33 cellular contexts compared by ENCODE assay signal in genomic region chr4:136055360-136055759, GRCh38.
DNase-seq lines count a peak whose midpoint lies in the region; ATAC-seq, FAIRE-seq and TF ChIP-seq lines count a peak whose summit lies in the region.
"Had no signal": no experiment of that assay in that cellular context is flagged by ENCODE, and none has a peak within 500 bp of the region (broad histone marks: within the 10 kb centered on the region; RNA-seq: fewer than 3 reads in every experiment).

No MANE protein-coding gene starts in this region.

- no peak for TF ChIP-seq POLR2A in HepG2 (IDR thresholded peaks at IDR 0.05; ENCODE audit: insufficient read depth in 1 of 2, low read depth in 2 of 2, low read length in 2 of 2)
- no peak for TF ChIP-seq POLR2A in right lobe of liver (IDR thresholded peaks at IDR 0.05)
- no peak for TF ChIP-seq POLR2A in A549 (IDR thresholded peaks at IDR 0.05; ENCODE audit: low read length)
- no peak for TF ChIP-seq POLR2A in IMR-90 (IDR thresholded peaks at IDR 0.05; ENCODE audit: low read depth, low read length)

- CTCF ChIA-PET in HepG2 (lab: Yijun Ruan, JAX; ENCODE audit: low intra/inter-chr PET ratio, low total read pairs) = no interaction called here
- CTCF ChIA-PET in A549 (lab: Yijun Ruan, JAX) = no interaction called here
- CTCF ChIA-PET in IMR-90 (lab: Yijun Ruan, JAX) = no interaction called here

- no peaks in the 10 kb centered on the region for H3K27me3 ChIP-seq in HepG2 (ENCODE audit: control insufficient read depth in 1 of 2, insufficient read depth in 2 of 2, low read length in 2 of 2)
- H3K27me3 ChIP-seq in right lobe of liver = no peaks in the 10 kb centered on the region
- H3K27me3 ChIP-seq in IMR-90 (ENCODE audit: control insufficient read depth, insufficient read depth, low read length) = no peaks in the 10 kb centered on the region
- no peaks in the 10 kb centered on the region for H3K27me3 ChIP-seq in small intestine (ENCODE audit: control insufficient read depth in 2 of 2, insufficient read depth in 2 of 2, low read length in 2 of 2)
- H3K27me3 ChIP-seq: BE2C; BLaER1; BLaER1 treated with 17β-estradiol and CSF1 and Interleukin-3, amounts not matched to agents 10 nM and 100 nM had no signal

- no peak overlapping the region for H2BK20ac ChIP-seq in IMR-90 (ENCODE audit: low read depth, low read length)

- no peaks in the 10 kb centered on the region for H4K20me1 ChIP-seq in HepG2 (ENCODE audit: insufficient read depth, low read length)
- no peaks in the 10 kb centered on the region for H4K20me1 ChIP-seq in IMR-90 (ENCODE audit: insufficient read depth, low read length)
- H4K20me1 ChIP-seq: BLaER1; BLaER1 treated with 17β-estradiol and CSF1 and Interleukin-3, amounts not matched to agents 10 nM and 100 nM had no signal

- H3K14ac ChIP-seq in IMR-90 (replicated peaks; ENCODE audit: low read depth, low read length) = no peak overlapping the region

- no peaks in the 10 kb centered on the region for H3K79me2 ChIP-seq in HepG2 (ENCODE audit: insufficient read depth, low read length)

- no peak overlapping the region for H4K8ac ChIP-seq in IMR-90 (ENCODE audit: low read depth in 2 of 2, low read length in 2 of 2)

- TF ChIP-seq RAD21 in HepG2 (CRISPR knock-in tag; IDR thresholded peaks at IDR 0.05) (no peak), A549 (conservative IDR thresholded peaks at IDR 0.05 in 1 of 2, IDR thresholded peaks at IDR 0.05 in 1 of 2) (no peak), IMR-90 (IDR thresholded peaks at IDR 0.05; ENCODE audit: low read length) (no peak)

- intact Hi-C loops in HepG2 (cut with micrococcal nuclease; ENCODE audit: unreplicated experiment) (no loop called here), right lobe of liver (cut with DNase I) (no loop called here), IMR-90 (cut with micrococcal nuclease) (loop anchor here (10.0 kb wide), 1 partner anchor 379 kb away; no protein-coding TSS in a partner anchor)

- H2AFZ ChIP-seq in HepG2 (ENCODE audit: low read length) (no peak overlapping the region), IMR-90 (replicated peaks; ENCODE audit: low read length, poor library complexity) (no peak overlapping the region)

- no peak overlapping the region for H2AK5ac ChIP-seq in IMR-90 (ENCODE audit: low read depth, low read length)

- in situ Hi-C loops in HepG2 (cut with HindIII; ENCODE audit: extremely low pct_ligation_motif_present, low pct_unique_long_range_greater_than_20kb) (no loop called here), IMR-90 (cut with MboI; ENCODE audit: low sequenced_read_pairs) (no loop called here)

- H3K9me3 ChIP-seq in HepG2 (ENCODE audit: low read length) (no peaks in the 10 kb centered on the region), right lobe of liver (no peaks in the 10 kb centered on the region), A549 (no peaks in the 10 kb centered on the region), IMR-90 (ENCODE audit: control insufficient read depth, insufficient read depth, low read length) (no peaks in the 10 kb centered on the region), small intestine (ENCODE audit: control insufficient read depth, low read depth) (no peaks in the 10 kb centered on the region)
- H3K9me3 ChIP-seq: BE2C; BLaER1; BLaER1 treated with 17β-estradiol and CSF1 and Interleukin-3, amounts not matched to agents 10 nM and 100 nM; Caco-2 had no signal

- dilution Hi-C loops in IMR-90 (cut with HindIII; ENCODE audit: low sequenced_read_pairs, unreplicated experiment) = no loop called here

- H3K4me1 ChIP-seq in HepG2 (ENCODE audit: insufficient read depth, low read length) (no peaks in the 10 kb centered on the region), right lobe of liver (no peaks in the 10 kb centered on the region), A549 (no peaks in the 10 kb centered on the region), IMR-90 (ENCODE audit: control insufficient read depth, insufficient read depth, low read length) (no peaks in the 10 kb centered on the region), small intestine (ENCODE audit: control insufficient read depth in 2 of 2, insufficient read depth in 1 of 2, low read depth in 1 of 2, low read length in 1 of 2) (no peaks in the 10 kb centered on the region)
- H3K4me1 ChIP-seq: BE2C, BLaER1, Caco-2 had no signal

- TF ChIP-seq CTCF in HepG2 (CRISPR knock-in tag; IDR thresholded peaks at IDR 0.05) (no peak), right lobe of liver (IDR thresholded peaks at IDR 0.05) (no peak), A549 (IDR thresholded peaks at IDR 0.05) (no peak), IMR-90 (conservative IDR thresholded peaks at IDR 0.05; ENCODE audit: low read depth, low read length) (no peak)

- H3K36me3 ChIP-seq in HepG2 (replicated peaks in 1 of 2; ENCODE audit: control insufficient read depth in 1 of 2, insufficient read depth in 2 of 2, low read length in 2 of 2) (no peaks in the 10 kb centered on the region), right lobe of liver (no peaks in the 10 kb centered on the region), IMR-90 (ENCODE audit: control insufficient read depth, insufficient read depth, low read length) (no peaks in the 10 kb centered on the region), small intestine (ENCODE audit: control insufficient read depth in 2 of 2, insufficient read depth in 2 of 2, low read length in 2 of 2) (no peaks in the 10 kb centered on the region)
- H3K36me3 ChIP-seq: BE2C; BLaER1; BLaER1 treated with 17β-estradiol and CSF1 and Interleukin-3, amounts not matched to agents 10 nM and 100 nM had no signal

- no peaks in the 10 kb centered on the region for H3K9me1 ChIP-seq in IMR-90 (ENCODE audit: insufficient read depth, low read length)

- BruUV-seq in HepG2 (replicated peaks; lab: Mats Ljungman, UMichigan) = no TSS peak
- no TSS peak for BruUV-seq in IMR-90 (replicated peaks; lab: Mats Ljungman, UMichigan)

- no peak overlapping the region for H3K56ac ChIP-seq in IMR-90 (ENCODE audit: extremely low read depth, insufficient read depth, low read length)

- 3% methylated on average over 3 of the region's 3 CpGs for WGBS in HepG2 (ENCODE audit: low lambda C conversion rate)
- 58% methylated on average over 3 of the region's 3 CpGs for WGBS in right lobe of liver (ENCODE audit: insufficient coverage, low coverage, low lambda C conversion rate, missing lambda C conversion rate)
- WGBS in A549 (ENCODE audit: missing lambda C conversion rate) = 77% methylated on average over 3 of the region's 3 CpGs
- WGBS in IMR-90 (ENCODE audit: extremely low coverage in 2 of 2, insufficient read length in 1 of 2), 2 experiments = no CpG with 5 or more reads among the region's 3 CpGs
- WGBS in small intestine, 3 donors = 84 to 92% (median 86%) methylated on average over 3 of the region's 3 CpGs

- H3K79me1 ChIP-seq in IMR-90 (ENCODE audit: low read depth in 1 of 2, low read length in 2 of 2) = no peaks in the 10 kb centered on the region

- H3K4me3 ChIP-seq in HepG2 (replicated peaks in 1 of 3; ENCODE audit: insufficient read depth in 1 of 3, low read depth in 2 of 3, low read length in 3 of 3) = no peak overlapping the region
- no peak overlapping the region for H3K4me3 ChIP-seq in right lobe of liver
- no peak overlapping the region for H3K4me3 ChIP-seq in A549
- no peak overlapping the region for H3K4me3 ChIP-seq in IMR-90 (ENCODE audit: insufficient read depth, low read depth, low read length)
- no peak overlapping the region for H3K4me3 ChIP-seq in small intestine (ENCODE audit: low read depth in 1 of 2, low read length in 2 of 2)
- H3K4me3 ChIP-seq: BLaER1; BLaER1 treated with 17β-estradiol and CSF1 and Interleukin-3, amounts not matched to agents 10 nM and 100 nM had no signal

- H2BK120ac ChIP-seq in IMR-90 (ENCODE audit: low read depth, low read length) = no peak overlapping the region

- no peak overlapping the region for H2BK5ac ChIP-seq in IMR-90 (ENCODE audit: low read depth, low read length, poor library complexity, severe bottlenecking)

- H2AK9ac ChIP-seq in IMR-90 (replicated peaks; ENCODE audit: low read depth, low read length, poor library complexity) = no peak overlapping the region

- POLR2A ChIA-PET in HepG2 (lab: Yijun Ruan, JAX) (no interaction called here), A549 (lab: Yijun Ruan, JAX) (no interaction called here), IMR-90 (lab: Charles Lee; ENCODE audit: unreplicated experiment) (no interaction called here)

- H4K91ac ChIP-seq in IMR-90 (ENCODE audit: insufficient read depth, low read depth, low read length) = no peak overlapping the region

- FAIRE-seq in HepG2 (lab: Jason Lieb, UNC) (no peak), A549 (lab: Jason Lieb, UNC) (no peak), small intestine (lab: Jason Lieb, UNC) (peak; percentile 36), HTR-8/SVneo (lab: Jason Lieb, UNC) (no peak)
- FAIRE-seq: D721Med had no signal

- ATAC-seq in HepG2 = no peak
- no peak for ATAC-seq in right lobe of liver
- no peak for ATAC-seq in A549
- ATAC-seq in IMR-90 (ENCODE audit: low read depth) = no peak
- ATAC-seq: CD8-positive, alpha-beta T cell had no signal

- H3K9ac ChIP-seq in HepG2 (ENCODE audit: insufficient read depth, low read depth, low read length) = no peak overlapping the region
- H3K9ac ChIP-seq in IMR-90 (ENCODE audit: low read depth, low read length) = no peak overlapping the region
- H3K9ac ChIP-seq: BLaER1; BLaER1 treated with 17β-estradiol and CSF1 and Interleukin-3, amounts not matched to agents 10 nM and 100 nM had no signal

- H3K4ac ChIP-seq in IMR-90 (ENCODE audit: low read depth, low read length) = no peak overlapping the region

- H3K18ac ChIP-seq in IMR-90 (ENCODE audit: low read depth, low read length) = no peak overlapping the region

- no peak for DNase-seq in HepG2 (ENCODE audit: low spot score)
- no peak for DNase-seq in right lobe of liver
- DNase-seq in A549 (ENCODE audit: low read depth in 1 of 2, low spot score in 1 of 2) = no peak
- no peak for DNase-seq in IMR-90
- DNase-seq in small intestine = no peak
- DNase-seq in HTR-8/SVneo (ENCODE audit: insufficient read length, low spot score) = no peak
- DNase-seq in NCI-H82 (lab: John Stamatoyannopoulos, UW) = no peak
- DNase-seq in activated T-cell treated with anti-CD3 and anti-CD28 coated beads, Interleukin-2, amount 50 U/mL, for 48 hours = no peak
- DNase-seq: 8988T; ACHN; AML-193; BE2C; C1 segment of cervical spinal cord; Caco-2; Calu3; CD4-positive, alpha-beta memory T cell; CD4-positive, alpha-beta T cell; CD4-positive, CD25-positive, alpha-beta regulatory T cell; CD8-positive, alpha-beta memory T cell; CD8-positive, alpha-beta T cell; COR-L47; DMS 273 treated with DMSO at 0.1 percent for 48 hours; DMS153; DMS53; DMS79; DMS79 treated with DMSO at 0.1 percent for 48 hours; DND-41; EL had no signal

- H2BK15ac ChIP-seq in IMR-90 (ENCODE audit: low read depth, low read length) = no peak overlapping the region

- H3K23ac ChIP-seq in IMR-90 (ENCODE audit: low read depth, low read length) = no peak overlapping the region

- no peak overlapping the region for H3K4me2 ChIP-seq in HepG2 (ENCODE audit: low read depth, low read length)
- no peak overlapping the region for H3K4me2 ChIP-seq in A549
- H3K4me2 ChIP-seq in IMR-90 (ENCODE audit: low read depth, low read length) = no peak overlapping the region
- H3K4me2 ChIP-seq: BLaER1 had no signal

- H3K27ac ChIP-seq in HepG2 (ENCODE audit: extremely low read length, insufficient read depth, low read length) (no peak overlapping the region), right lobe of liver (no peak overlapping the region), A549 (no peak overlapping the region), IMR-90 (ENCODE audit: insufficient read depth, low read length) (no peak overlapping the region), small intestine (ENCODE audit: low read depth in 1 of 2, low read length in 1 of 2) (no peak overlapping the region)
- H3K27ac ChIP-seq: 22Rv1, BLaER1, C4-2B had no signal

- H4K5ac ChIP-seq in IMR-90 (ENCODE audit: low read depth, low read length) = no peak overlapping the region

- TF ChIP-seq EP300 in HepG2 (IDR thresholded peaks at IDR 0.05; ENCODE audit: low read depth in 2 of 2, low read length in 2 of 2) = no peak
- no peak for TF ChIP-seq EP300 in HepG2 (CRISPR knock-in tag; IDR thresholded peaks at IDR 0.05; ENCODE audit: borderline replicate concordance)
- TF ChIP-seq EP300 in A549 (IDR thresholded peaks at IDR 0.05) = no peak

Comparison
In these comparisons a context has a peak if more than half of its experiments do, and no peak if none do; other contexts are left out.
1. Of the 38 proteins assayed by ChIP-seq in both HepG2 and A549: peak only in HepG2: none; only in A549: none; in both: MAFK; in neither: 37.